ENCODE assay signal across 1 cellular context in the genomic region with DNA sequence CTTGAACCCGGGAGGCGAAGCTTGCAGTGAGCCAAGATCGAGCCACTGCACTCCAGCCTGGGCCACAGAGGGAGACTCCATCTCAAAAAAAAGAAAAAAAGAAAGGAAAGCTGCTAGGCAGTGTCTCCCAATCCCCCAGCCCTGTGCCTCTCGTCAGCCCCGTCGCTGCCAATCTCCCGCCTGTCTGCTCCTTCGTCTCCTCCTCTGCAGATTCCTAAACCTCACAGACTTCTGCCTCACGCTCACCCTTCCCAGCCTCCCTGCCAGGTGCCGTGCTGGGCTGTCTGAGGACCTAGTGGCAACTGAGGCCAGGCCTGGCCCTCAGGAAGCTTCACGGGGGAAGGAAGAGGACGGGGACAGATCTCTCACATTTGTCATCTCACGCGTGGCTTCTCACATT.
TF ChIP-seq lines count a peak whose summit lies in the region.

No MANE protein-coding gene starts in this region.

TF ChIP-seq in IMR-90, 13 proteins besides CTCF, POLR2A, EP300 and RAD21 (continued from another document):
- TF ChIP-seq, protein P1, sequence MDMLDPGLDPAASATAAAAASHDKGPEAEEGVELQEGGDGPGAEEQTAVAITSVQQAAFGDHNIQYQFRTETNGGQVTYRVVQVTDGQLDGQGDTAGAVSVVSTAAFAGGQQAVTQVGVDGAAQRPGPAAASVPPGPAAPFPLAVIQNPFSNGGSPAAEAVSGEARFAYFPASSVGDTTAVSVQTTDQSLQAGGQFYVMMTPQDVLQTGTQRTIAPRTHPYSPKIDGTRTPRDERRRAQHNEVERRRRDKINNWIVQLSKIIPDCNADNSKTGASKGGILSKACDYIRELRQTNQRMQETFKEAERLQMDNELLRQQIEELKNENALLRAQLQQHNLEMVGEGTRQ (IDR thresholded peaks at IDR 0.05; ENCODE audit: low read depth, low read length), result no peak
- TF ChIP-seq RFX5 (IDR thresholded peaks at IDR 0.05; ENCODE audit: low read depth, low read length) (no peak), CHD1 (IDR thresholded peaks at IDR 0.05; ENCODE audit: low read depth, low read length) (no peak), RCOR1 (IDR thresholded peaks at IDR 0.05; ENCODE audit: insufficient replicate concordance, low read length) (no peak), CEBPB (IDR thresholded peaks at IDR 0.05; ENCODE audit: low read depth, low read length) (no peak), SMC3 (IDR thresholded peaks at IDR 0.05; ENCODE audit: low read depth, low read length) (no peak)
TF ChIP-seq in IMR-90: peak in this region for 0.
